ENCODE assay signal across 1 cellular context in the genomic region with DNA sequence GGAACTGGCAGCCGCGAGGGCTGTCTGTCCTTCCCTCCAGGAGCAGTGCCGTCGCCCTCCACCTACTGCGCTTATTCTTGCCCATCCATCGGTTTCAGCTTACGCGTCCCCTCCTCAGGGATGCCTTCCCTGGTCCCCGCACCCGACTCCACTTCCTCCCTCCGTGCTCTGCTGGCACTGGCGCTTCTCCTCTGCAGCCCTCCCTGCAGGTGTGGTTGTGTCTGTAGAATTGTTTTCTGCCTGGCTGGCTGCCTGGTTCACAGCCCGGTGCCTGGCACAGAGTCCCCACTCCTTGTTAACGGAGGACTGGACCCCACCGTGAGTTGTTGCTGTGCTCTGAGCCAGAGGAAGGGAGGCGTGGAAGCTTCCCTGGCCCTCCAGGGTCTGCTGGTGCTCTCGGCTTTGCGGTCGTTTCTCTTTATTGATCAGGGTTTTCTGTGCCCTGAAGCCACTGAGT.
TF ChIP-seq lines count a peak whose summit lies in the region.

No MANE protein-coding gene starts in this region.

TF ChIP-seq in Ishikawa, 13 proteins besides CTCF, POLR2A, EP300 and RAD21:
- TF ChIP-seq, protein P1, sequence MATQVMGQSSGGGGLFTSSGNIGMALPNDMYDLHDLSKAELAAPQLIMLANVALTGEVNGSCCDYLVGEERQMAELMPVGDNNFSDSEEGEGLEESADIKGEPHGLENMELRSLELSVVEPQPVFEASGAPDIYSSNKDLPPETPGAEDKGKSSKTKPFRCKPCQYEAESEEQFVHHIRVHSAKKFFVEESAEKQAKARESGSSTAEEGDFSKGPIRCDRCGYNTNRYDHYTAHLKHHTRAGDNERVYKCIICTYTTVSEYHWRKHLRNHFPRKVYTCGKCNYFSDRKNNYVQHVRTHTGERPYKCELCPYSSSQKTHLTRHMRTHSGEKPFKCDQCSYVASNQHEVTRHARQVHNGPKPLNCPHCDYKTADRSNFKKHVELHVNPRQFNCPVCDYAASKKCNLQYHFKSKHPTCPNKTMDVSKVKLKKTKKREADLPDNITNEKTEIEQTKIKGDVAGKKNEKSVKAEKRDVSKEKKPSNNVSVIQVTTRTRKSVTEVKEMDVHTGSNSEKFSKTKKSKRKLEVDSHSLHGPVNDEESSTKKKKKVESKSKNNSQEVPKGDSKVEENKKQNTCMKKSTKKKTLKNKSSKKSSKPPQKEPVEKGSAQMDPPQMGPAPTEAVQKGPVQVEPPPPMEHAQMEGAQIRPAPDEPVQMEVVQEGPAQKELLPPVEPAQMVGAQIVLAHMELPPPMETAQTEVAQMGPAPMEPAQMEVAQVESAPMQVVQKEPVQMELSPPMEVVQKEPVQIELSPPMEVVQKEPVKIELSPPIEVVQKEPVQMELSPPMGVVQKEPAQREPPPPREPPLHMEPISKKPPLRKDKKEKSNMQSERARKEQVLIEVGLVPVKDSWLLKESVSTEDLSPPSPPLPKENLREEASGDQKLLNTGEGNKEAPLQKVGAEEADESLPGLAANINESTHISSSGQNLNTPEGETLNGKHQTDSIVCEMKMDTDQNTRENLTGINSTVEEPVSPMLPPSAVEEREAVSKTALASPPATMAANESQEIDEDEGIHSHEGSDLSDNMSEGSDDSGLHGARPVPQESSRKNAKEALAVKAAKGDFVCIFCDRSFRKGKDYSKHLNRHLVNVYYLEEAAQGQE (IDR thresholded peaks at IDR 0.05; ENCODE audit: low read depth): no peak
- peak; percentile 12; the same call in 1 of the 2 replicates for TF ChIP-seq NFIC (IDR thresholded peaks at IDR 0.05)
